ENCODE assay signal across 8 cellular contexts in genomic region chr12:64609543-64610091, GRCh38. TPM values are rescaled to one million over a fixed set of nuclear protein-coding genes. Genes with fewer than 3 reads are reported as not detected.
DNase-seq lines count a peak whose midpoint lies in the region; ATAC-seq and TF ChIP-seq lines count a peak whose summit lies in the region.

No MANE protein-coding gene starts in this region.

- no peaks in the 10 kb centered on the region for H3K27me3 ChIP-seq in CD4-positive, CD25-positive, alpha-beta regulatory T cell (ENCODE audit: control insufficient read depth, insufficient read depth, low read length)
- no peaks in the 10 kb centered on the region for H3K27me3 ChIP-seq in WERI-Rb-1 (ENCODE audit: insufficient read depth, low read depth, severe bottlenecking)
- no peaks in the 10 kb centered on the region for H3K27me3 ChIP-seq in foreskin keratinocyte

- H3K36me3 ChIP-seq in CD4-positive, CD25-positive, alpha-beta regulatory T cell (ENCODE audit: control insufficient read depth, insufficient read depth, low read length): peaks cover 7% of the 10 kb centered on the region
- H3K36me3 ChIP-seq in WERI-Rb-1: no peaks in the 10 kb centered on the region

- peaks cover 12 to 42% (median 25%) of the 10 kb centered on the region in 4 donors for H3K4me1 Mint-ChIP-seq in CD4-positive, CD25-positive, alpha-beta regulatory T cell

- peak overlapping the region; percentile 90 to 99 (median 92) for H3K27ac Mint-ChIP-seq in CD4-positive, CD25-positive, alpha-beta regulatory T cell

- peak overlapping the region; percentile 89 to 93 (median 91) for H3K4me3 Mint-ChIP-seq in CD4-positive, CD25-positive, alpha-beta regulatory T cell

- H3K27me3 Mint-ChIP-seq in CD4-positive, CD25-positive, alpha-beta regulatory T cell: no peaks in the 10 kb centered on the region

- TF ChIP-seq CTCF in WERI-Rb-1 (IDR thresholded peaks at IDR 0.05; ENCODE audit: low read depth, low read length) (no peak), foreskin keratinocyte (conservative IDR thresholded peaks at IDR 0.05) (no peak), retinal pigment epithelial cell (conservative IDR thresholded peaks at IDR 0.05; ENCODE audit: low read depth, low read length) (no peak)

- H3K27ac ChIP-seq in CD4-positive, CD25-positive, alpha-beta regulatory T cell (ENCODE audit: insufficient read depth, low read length, poor library complexity, severe bottlenecking): peak overlapping the region; percentile 85
- peak overlapping the region; percentile 55 for H3K27ac ChIP-seq in WERI-Rb-1
- peak overlapping the region; percentile 71 for H3K27ac ChIP-seq in foreskin keratinocyte

- H3K4me3 ChIP-seq in CD4-positive, CD25-positive, alpha-beta regulatory T cell (ENCODE audit: low read depth, low read length): peak overlapping the region; percentile 96
- H3K4me3 ChIP-seq in WERI-Rb-1 (ENCODE audit: low read depth, low read length) (peak overlapping the region; percentile 89), retinal pigment epithelial cell (ENCODE audit: low read length) (peak overlapping the region; percentile 76)

- peak in 1 of 3 donors; percentile 41 for DNase-seq in CD4-positive, CD25-positive, alpha-beta regulatory T cell
- DNase-seq in WERI-Rb-1 (no peak), foreskin keratinocyte (no peak), retinal pigment epithelial cell (ENCODE audit: low read depth) (no peak)

- H3K4me1 ChIP-seq in CD4-positive, CD25-positive, alpha-beta regulatory T cell (ENCODE audit: control insufficient read depth, insufficient read depth, low read length, poor library complexity, severe bottlenecking): peaks cover 37% of the 10 kb centered on the region
- H3K4me1 ChIP-seq in foreskin keratinocyte: no peaks in the 10 kb centered on the region

- peaks cover 0 to 1% (median 0%) of the 10 kb centered on the region in 7 donors for H3K9me3 Mint-ChIP-seq in CD4-positive, CD25-positive, alpha-beta regulatory T cell

- no peaks in the 10 kb centered on the region for H3K9me3 ChIP-seq in CD4-positive, CD25-positive, alpha-beta regulatory T cell (ENCODE audit: control insufficient read depth in 2 of 2, low read length in 2 of 2)
- no peaks in the 10 kb centered on the region for H3K9me3 ChIP-seq in WERI-Rb-1 (ENCODE audit: severe bottlenecking)

- peaks cover 18% of the 10 kb centered on the region for H3K36me3 Mint-ChIP-seq in CD4-positive, CD25-positive, alpha-beta regulatory T cell

- no peak for ATAC-seq in CD4-positive, CD25-positive, alpha-beta regulatory T cell (ENCODE audit: low read depth in 2 of 2)
- ATAC-seq in HG02938 (IDR thresholded peaks at IDR 0.05; ENCODE audit: unreplicated experiment) (peak; percentile 1), foreskin keratinocyte (peak; percentile 8), HG03460 (IDR thresholded peaks at IDR 0.05; ENCODE audit: unreplicated experiment) (no peak), GM18517 (IDR thresholded peaks at IDR 0.05; ENCODE audit: unreplicated experiment) (no peak), GM19467 (IDR thresholded peaks at IDR 0.05; ENCODE audit: unreplicated experiment) (no peak)

RNA-seq across cellular contexts. Expression of gene RASSF3, which starts 0.7 kb away (rescaled TPM):
- 158 TPM for total RNA-seq in CD4-positive, CD25-positive, alpha-beta regulatory T cell
- 10 to 100 TPM in 2 of 4 donors, 1 to 10 TPM in 2; 5.5 to 12.8 (median 8.0) TPM for polyA plus RNA-seq in CD4-positive, CD25-positive, alpha-beta regulatory T cell
- 12.4 and 13.6 TPM in 2 replicates for total RNA-seq in foreskin keratinocyte
- 4.2 and 5.5 TPM in 2 replicates for polyA plus RNA-seq in foreskin keratinocyte

Comparison
In these comparisons a context has a peak if more than half of its experiments do, and no peak if none do; other contexts are left out.
1. ATAC-seq: peak in HG02938 (single experiment) and foreskin keratinocyte (single experiment); none in CD4-positive, CD25-positive, alpha-beta regulatory T cell (0 of 2), HG03460 (single experiment), GM18517 (single experiment) and GM19467 (single experiment).
2. RNA of gene RASSF3, which starts 0.7 kb away (total RNA-seq): 158 TPM in CD4-positive, CD25-positive, alpha-beta regulatory T cell (single experiment); 12.4 to 13.6 TPM in foreskin keratinocyte; every median in the first group is over 10 times any median in the second.
3. Peak in every context shown above with its lines, with median percentiles within 50 percentile points of each other: H3K27ac ChIP-seq and H3K4me3 ChIP-seq.